Comparison of ENCODE assay signal across 16 cellular contexts in genomic region chr11:69381681-69382130, GRCh38.
DNase-seq lines count a peak whose midpoint lies in the region; ATAC-seq, FAIRE-seq and TF ChIP-seq lines count a peak whose summit lies in the region.
"Had no signal": no experiment of that assay in that cellular context is flagged by ENCODE, and none has a peak within 500 bp of the region (broad histone marks: within the 10 kb centered on the region; RNA-seq: fewer than 3 reads in every experiment).

No MANE protein-coding gene starts in this region.

- intact Hi-C loops in kidney (cut with DNase I) (no loop called here), stomach (cut with DNase I; ENCODE audit: low total_unique reads) (no loop called here)

- H3K27ac ChIP-seq in RWPE2 (ENCODE audit: poor library complexity, severe bottlenecking) = no peak overlapping the region
- H3K27ac ChIP-seq in kidney (ENCODE audit: low read depth in 2 of 2, low read length in 2 of 2) = no peak overlapping the region
- no peak overlapping the region for H3K27ac ChIP-seq in stomach
- H3K27ac ChIP-seq: breast epithelium, C4-2B, pancreas had no signal

- no peak for TF ChIP-seq EP300 in stomach (IDR thresholded peaks at IDR 0.05)

- H3K9me3 Mint-ChIP-seq in activated T-cell treated with anti-CD3 and anti-CD28 coated beads, Interleukin-2, amount 50 U/mL, for 4 hours = no peaks in the 10 kb centered on the region
- H3K9me3 Mint-ChIP-seq: activated CD4-positive, alpha-beta T cell treated with anti-CD3 and anti-CD28 coated beads, Interleukin-2, amount 10 ng/mL, durations not matched to agents 24 days and 14 days; activated naive CD8-positive, alpha-beta T cell treated with anti-CD3 and anti-CD28 coated beads for 36 hours had no signal

- H3K4me3 Mint-ChIP-seq in activated T-cell treated with anti-CD3 and anti-CD28 coated beads, Interleukin-2, amount 50 U/mL, for 4 hours = no peak overlapping the region
- H3K4me3 Mint-ChIP-seq: activated CD4-positive, alpha-beta T cell treated with anti-CD3 and anti-CD28 coated beads, Interleukin-2, amount 10 ng/mL, durations not matched to agents 24 days and 14 days; activated naive CD8-positive, alpha-beta T cell treated with anti-CD3 and anti-CD28 coated beads for 36 hours had no signal

- TF ChIP-seq POLR2A in stomach (IDR thresholded peaks at IDR 0.05) = no peak

- FAIRE-seq in kidney (lab: Jason Lieb, UNC) = no peak
- FAIRE-seq: pancreas had no signal

- H3K9me3 ChIP-seq in RWPE2 (ENCODE audit: severe bottlenecking) (no peaks in the 10 kb centered on the region), kidney (ENCODE audit: control insufficient read depth in 1 of 2, low read length in 2 of 2) (no peaks in the 10 kb centered on the region), stomach (no peaks in the 10 kb centered on the region)
- H3K9me3 ChIP-seq: breast epithelium, pancreas, tibial nerve had no signal

- H3K36me3 ChIP-seq in RWPE2 (ENCODE audit: low read depth) = no peaks in the 10 kb centered on the region
- H3K36me3 ChIP-seq in kidney (ENCODE audit: control insufficient read depth in 1 of 2, insufficient read depth in 2 of 2, low read length in 2 of 2) = no peaks in the 10 kb centered on the region
- H3K36me3 ChIP-seq in stomach = no peaks in the 10 kb centered on the region
- H3K36me3 ChIP-seq: breast epithelium, pancreas, tibial nerve had no signal

- ATAC-seq in activated T-cell treated with anti-CD3 and anti-CD28 coated beads, Interleukin-2, amount 50 U/mL, for 4 hours = no peak
- ATAC-seq in RWPE2 (ENCODE audit: low read depth) = no peak
- ATAC-seq in left lobe of liver = no peak

- no peak for TF ChIP-seq CTCF in RWPE2 (IDR thresholded peaks at IDR 0.05; ENCODE audit: poor library complexity, severe bottlenecking)
- TF ChIP-seq CTCF in kidney (IDR thresholded peaks at IDR 0.05; ENCODE audit: borderline replicate concordance, extremely low read depth, insufficient read depth) = no peak
- TF ChIP-seq CTCF in stomach (IDR thresholded peaks at IDR 0.05) = no peak

- no peaks in the 10 kb centered on the region for H3K36me3 Mint-ChIP-seq in activated T-cell treated with anti-CD3 and anti-CD28 coated beads, Interleukin-2, amount 50 U/mL, for 4 hours (ENCODE audit: insufficient read depth)
- H3K36me3 Mint-ChIP-seq: activated naive CD8-positive, alpha-beta T cell treated with anti-CD3 and anti-CD28 coated beads for 36 hours had no signal

- WGBS in stomach, 5 donors = 85 to 95% (median 91%) methylated on average over 12 to 17 of the region's 17 CpGs

- H3K9ac ChIP-seq in kidney (ENCODE audit: low read length in 2 of 2) = no peak overlapping the region

- no peaks in the 10 kb centered on the region for H3K27me3 ChIP-seq in RWPE2 (ENCODE audit: insufficient read depth, poor library complexity, severe bottlenecking)
- peaks cover 0 to 18% (median 0%) of the 10 kb centered on the region in 3 donors for H3K27me3 ChIP-seq in stomach
- H3K27me3 ChIP-seq: breast epithelium, dorsolateral prefrontal cortex, pancreas, tibial nerve had no signal

- peak; percentile 13 for DNase-seq in activated T-cell treated with anti-CD3 and anti-CD28 coated beads, Interleukin-2, amount 50 U/mL, for 1 hour
- DNase-seq in activated T-cell treated with anti-CD3 and anti-CD28 coated beads, Interleukin-2, amount 50 U/mL, for 4 hours = no peak
- peak; percentile 38 for DNase-seq in RWPE2 (ENCODE audit: low spot score)
- peak; percentile 56 for DNase-seq in kidney
- peak; percentile 19 for DNase-seq in stomach
- no peak for DNase-seq in left lobe of liver (ENCODE audit: low spot score)
- DNase-seq in NCI-H1417 (lab: John Stamatoyannopoulos, UW) = no peak
- no peak for DNase-seq in NOMO-1 (lab: John Stamatoyannopoulos, UW; ENCODE audit: unreplicated experiment in 2 of 2)
- DNase-seq: activated CD4-positive, alpha-beta T cell treated with anti-CD3 and anti-CD28 coated beads, Interleukin-2, amount 10 ng/mL, durations not matched to agents 24 days and 14 days; activated naive CD8-positive, alpha-beta T cell treated with anti-CD3 and anti-CD28 coated beads for 36 hours; HCEC 1CT had no signal

- H3K4me3 ChIP-seq in RWPE2 (ENCODE audit: severe bottlenecking) (no peak overlapping the region), kidney (ENCODE audit: low read length in 2 of 2) (no peak overlapping the region), stomach (no peak overlapping the region)
- H3K4me3 ChIP-seq: pancreas, tibial nerve had no signal

- H3K4me1 Mint-ChIP-seq in activated T-cell treated with anti-CD3 and anti-CD28 coated beads, Interleukin-2, amount 50 U/mL, for 4 hours (ENCODE audit: low read depth) = no peaks in the 10 kb centered on the region
- H3K4me1 Mint-ChIP-seq: activated CD4-positive, alpha-beta T cell treated with anti-CD3 and anti-CD28 coated beads, Interleukin-2, amount 10 ng/mL, durations not matched to agents 24 days and 14 days; activated naive CD8-positive, alpha-beta T cell treated with anti-CD3 and anti-CD28 coated beads for 36 hours had no signal

- no peaks in the 10 kb centered on the region for H3K27me3 Mint-ChIP-seq in activated T-cell treated with anti-CD3 and anti-CD28 coated beads, Interleukin-2, amount 50 U/mL, for 4 hours (ENCODE audit: low read depth)
- H3K27me3 Mint-ChIP-seq: activated CD4-positive, alpha-beta T cell treated with anti-CD3 and anti-CD28 coated beads, Interleukin-2, amount 10 ng/mL, durations not matched to agents 24 days and 14 days; activated naive CD8-positive, alpha-beta T cell treated with anti-CD3 and anti-CD28 coated beads for 36 hours had no signal

- H3K4me1 ChIP-seq in RWPE2 (ENCODE audit: insufficient read depth, poor library complexity, severe bottlenecking) (peaks cover 8% of the 10 kb centered on the region), kidney (ENCODE audit: control insufficient read depth in 1 of 2, insufficient read depth in 1 of 2, low read depth in 1 of 2, low read length in 2 of 2) (no peaks in the 10 kb centered on the region), stomach (peaks cover 0 to 6% (median 4%) of the 10 kb centered on the region in 4 donors)
- H3K4me1 ChIP-seq: pancreas had no signal

Comparison
In these comparisons a context has a peak if more than half of its experiments do, and no peak if none do; other contexts are left out.
1. DNase-seq: peak in activated T-cell treated with anti-CD3 and anti-CD28 coated beads, Interleukin-2, amount 50 U/mL, for 1 hour (single experiment), RWPE2 (single experiment), kidney (single experiment) and stomach (single experiment); none in activated T-cell treated with anti-CD3 and anti-CD28 coated beads, Interleukin-2, amount 50 U/mL, for 4 hours (single experiment), left lobe of liver (single experiment), NCI-H1417 (0 of 3) and NOMO-1 (0 of 2).